ENCODE assay signal across 14 cellular contexts in genomic region chr6:24856246-24856599, GRCh38. TPM values are rescaled to one million over a fixed set of nuclear protein-coding genes. Genes with fewer than 3 reads are reported as not detected.
DNase-seq lines count a peak whose midpoint lies in the region; ATAC-seq and TF ChIP-seq lines count a peak whose summit lies in the region.
"Had no signal": no experiment of that assay in that cellular context is flagged by ENCODE, and none has a peak within 500 bp of the region (broad histone marks: within the 10 kb centered on the region; RNA-seq: fewer than 3 reads in every experiment).

No MANE protein-coding gene starts in this region.

- intact Hi-C loops in PC-9 (cut with micrococcal nuclease; ENCODE audit: unreplicated experiment), result loop anchor here (1.0 to 10.0 kb wide), 5 partner anchors 136 to 749 kb away; no protein-coding TSS in a partner anchor

- H3K9ac ChIP-seq in parathyroid adenoma, result no peak overlapping the region

- peak overlapping the region; percentile 93 for H3K27ac Mint-ChIP-seq in activated T-cell treated with anti-CD3 and anti-CD28 coated beads, Interleukin-2, amount 50 U/mL, for 24 hours

- H4K20me1 ChIP-seq in PC-9 (ENCODE audit: insufficient read depth), result no peaks in the 10 kb centered on the region

- H3K27ac ChIP-seq in PC-9 (no peak overlapping the region), caudate nucleus (ENCODE audit: low read depth, low read length) (peak overlapping the region; percentile 30), parathyroid adenoma (no peak overlapping the region)

- H3K4me3 Mint-ChIP-seq in activated T-cell treated with anti-CD3 and anti-CD28 coated beads, Interleukin-2, amount 50 U/mL, for 24 hours, result peak overlapping the region; percentile 37

- H3K4me2 ChIP-seq in PC-9, result peak overlapping the region; percentile 30; the same call in 1 of the 2 replicates
- no peak overlapping the region for H3K4me2 ChIP-seq in parathyroid adenoma (ENCODE audit: low read length)

- ATAC-seq in GM18511 (IDR thresholded peaks at IDR 0.05; ENCODE audit: unreplicated experiment) (no peak), GM21786 (IDR thresholded peaks at IDR 0.05; ENCODE audit: unreplicated experiment) (no peak)

- H3K27me3 ChIP-seq in PC-9 (ENCODE audit: insufficient read depth, low read depth), result no peaks in the 10 kb centered on the region
- no peaks in the 10 kb centered on the region for H3K27me3 ChIP-seq in parathyroid adenoma (ENCODE audit: control insufficient read depth, insufficient read depth, low read length)
- H3K27me3 ChIP-seq: tibial nerve had no signal

- H3K9me2 ChIP-seq in PC-9 (ENCODE audit: insufficient read depth), result no peaks in the 10 kb centered on the region

- H3K4me1 ChIP-seq in PC-9 (replicated peaks; ENCODE audit: insufficient read depth) (peaks cover 26% of the 10 kb centered on the region), parathyroid adenoma (no peaks in the 10 kb centered on the region)

- no peaks in the 10 kb centered on the region for H3K9me3 Mint-ChIP-seq in activated T-cell treated with anti-CD3 and anti-CD28 coated beads, Interleukin-2, amount 50 U/mL, for 24 hours

- H3K36me3 Mint-ChIP-seq in activated T-cell treated with anti-CD3 and anti-CD28 coated beads, Interleukin-2, amount 50 U/mL, for 24 hours (ENCODE audit: low read depth), result peaks cover 68% of the 10 kb centered on the region

- DNase-seq in activated T-cell treated with anti-CD3 and anti-CD28 coated beads, Interleukin-2, amount 50 U/mL, for 24 hours, result no peak
- DNase-seq in activated T-cell treated with anti-CD3 and anti-CD28 coated beads for 4 hours (no peak), PC-9 (no peak), caudate nucleus (lab: John Stamatoyannopoulos, UW) (no peak), MV-4-11 (lab: John Stamatoyannopoulos, UW) (no peak)
- DNase-seq: cortex of kidney had no signal

- H3K79me2 ChIP-seq in PC-9 (ENCODE audit: low read depth), result no peaks in the 10 kb centered on the region
- no peaks in the 10 kb centered on the region for H3K79me2 ChIP-seq in parathyroid adenoma

- BruUV-seq in PC-9 (replicated peaks; lab: Mats Ljungman, UMichigan), result no TSS peak

- H3K9me3 ChIP-seq in PC-9 (ENCODE audit: insufficient read depth, low read depth) (no peaks in the 10 kb centered on the region), parathyroid adenoma (ENCODE audit: control insufficient read depth, low read length) (no peaks in the 10 kb centered on the region)
- H3K9me3 ChIP-seq: tibial nerve had no signal

- H3K36me3 ChIP-seq in PC-9 (ENCODE audit: low read depth), result no peaks in the 10 kb centered on the region
- H3K36me3 ChIP-seq in parathyroid adenoma (ENCODE audit: control insufficient read depth, insufficient read depth, low read length), result no peaks in the 10 kb centered on the region

- H2AFZ ChIP-seq in PC-9 (no peak overlapping the region), parathyroid adenoma (peak overlapping the region; percentile 48)

- CTCF ChIA-PET in PC-9 (lab: Charles Lee), result interaction anchor here (0.9 to 3.5 kb wide), 8 partner anchors 132 to 367 kb away, joined by 3 to 30 read pairs (median 6); no protein-coding TSS in a partner anchor

- peak; percentile 14; the same call in 1 of the 2 replicates for TF ChIP-seq CTCF in PC-9 (conservative IDR thresholded peaks at IDR 0.05)
- no peak for TF ChIP-seq CTCF in parathyroid adenoma (IDR thresholded peaks at IDR 0.05)

- H3K27me3 Mint-ChIP-seq in activated T-cell treated with anti-CD3 and anti-CD28 coated beads, Interleukin-2, amount 50 U/mL, for 24 hours, result no peaks in the 10 kb centered on the region

- peaks cover 67% of the 10 kb centered on the region for H3K4me1 Mint-ChIP-seq in activated T-cell treated with anti-CD3 and anti-CD28 coated beads, Interleukin-2, amount 50 U/mL, for 24 hours (ENCODE audit: low read depth)

- H3F3A ChIP-seq in PC-9 (ENCODE audit: insufficient read depth, low read depth), result peaks cover 11% of the 10 kb centered on the region; the same call in 1 of the 2 replicates

- POLR2A ChIA-PET in PC-9 (lab: Charles Lee; ENCODE audit: unreplicated experiment), result interaction anchor here (0.7 kb wide), 1 partner anchor 135 kb away, joined by 3 read pairs; no protein-coding TSS in a partner anchor

- H3K4me3 ChIP-seq in PC-9 (no peak overlapping the region), parathyroid adenoma (ENCODE audit: low read depth, low read length) (no peak overlapping the region)
- H3K4me3 ChIP-seq: tibial nerve had no signal

RNA-seq across cellular contexts. Expression of gene ARMH2, which starts 57.5 kb away (rescaled TPM):
- total RNA-seq in PC-9 (2021), result not detected in 2 replicates
- total RNA-seq: fibroblast of lung, HT1080, mammary epithelial cell, posterior vena cava, tibial nerve had no signal
